Comparison of ENCODE assay signal across 9 cellular contexts in genomic region chr21:43805275-43805800, GRCh38. TPM values are rescaled to one million over a fixed set of nuclear protein-coding genes. Genes with fewer than 3 reads are reported as not detected.
DNase-seq lines count a peak whose midpoint lies in the region; ATAC-seq, FAIRE-seq and TF ChIP-seq lines count a peak whose summit lies in the region.
"Had no signal": no experiment of that assay in that cellular context is flagged by ENCODE, and none has a peak within 500 bp of the region (broad histone marks: within the 10 kb centered on the region; RNA-seq: fewer than 3 reads in every experiment).

No MANE protein-coding gene starts in this region.

- H3K9me3 ChIP-seq in K562 (replicated peaks; ENCODE audit: control insufficient read depth, insufficient read depth, low read depth, low read length) (no peaks in the 10 kb centered on the region), left ventricle myocardium inferior (replicated peaks) (no peaks in the 10 kb centered on the region)

- WGBS in K562 (ENCODE audit: insufficient coverage, low coverage, missing lambda C conversion rate), result 68% methylated on average over 14 of the region's 14 CpGs

- H3K27ac Mint-ChIP-seq in endothelial cell (ENCODE audit: unreplicated experiment), result no peak overlapping the region

- peaks cover 66% of the 10 kb centered on the region; the same call in 2 of the 3 replicates for H3K36me3 ChIP-seq in K562 (ENCODE audit: control insufficient read depth, insufficient read depth, low read length)
- peaks cover 40% of the 10 kb centered on the region for H3K36me3 ChIP-seq in left ventricle myocardium inferior

- H3K9ac ChIP-seq in K562 (ENCODE audit: insufficient read depth in 1 of 2, low read depth in 2 of 2, low read length in 2 of 2), result peak overlapping the region; percentile 4 to 84; a peak in 1 of 4 replicates

- in situ Hi-C loops in K562 (cut with MboI), result no loop called here

- CTCF ChIA-PET in K562 (lab: Yijun Ruan, JAX; ENCODE audit: low intra/inter-chr PET ratio), result no interaction called here

- H3K4me1 Mint-ChIP-seq in endothelial cell (ENCODE audit: unreplicated experiment), result peaks cover 9% of the 10 kb centered on the region

- peaks cover 10 to 78% of the 10 kb centered on the region in 2 experiments; a peak in 4 of 5 replicates for H3K4me1 ChIP-seq in K562 (replicated peaks in 1 of 2; ENCODE audit: control insufficient read depth in 2 of 2, insufficient read depth in 2 of 2, low read length in 2 of 2)
- H3K4me1 ChIP-seq in left ventricle myocardium inferior, result no peaks in the 10 kb centered on the region

- H3K36me3 Mint-ChIP-seq in endothelial cell (ENCODE audit: low read depth, unreplicated experiment), result peaks cover 13% of the 10 kb centered on the region

- H4K20me1 ChIP-seq in K562 (replicated peaks; ENCODE audit: control insufficient read depth, insufficient read depth, low read length), result peaks cover 5% of the 10 kb centered on the region; the same call in 1 of the 2 replicates

- H3K9me1 ChIP-seq in K562 (ENCODE audit: control insufficient read depth, insufficient read depth, low read length), result peaks cover 4% of the 10 kb centered on the region

- TF ChIP-seq POLR2A in K562 (conservative IDR thresholded peaks at IDR 0.05), result no peak; the same call in 1 of the 2 replicates

- no peak overlapping the region for H2AFZ ChIP-seq in K562 (ENCODE audit: low read depth, low read length)

- BruUV-seq in K562 (replicated peaks; lab: Mats Ljungman, UMichigan), result no TSS peak

- H3K27ac ChIP-seq in K562 (ENCODE audit: extremely low read depth, low read depth, low read length) (peak overlapping the region; percentile 27; the same call in 2 of the 3 replicates), left ventricle myocardium inferior (replicated peaks) (no peak overlapping the region)

- peak in 1 of 4 experiments; percentile 61 for DNase-seq in K562 (ENCODE audit: extremely low read depth in 1 of 4, low spot score in 3 of 4)
- DNase-seq in endothelial cell (ENCODE audit: low spot score), result no peak
- no peak for DNase-seq in COR-L47 (lab: John Stamatoyannopoulos, UW)
- DNase-seq in left ventricle myocardium inferior, result no peak
- DNase-seq: activated T-cell treated with anti-CD3 and anti-CD28 coated beads, Interleukin-2, amount 50 U/mL, for 1 hour had no signal

- no peak overlapping the region for H3K4me2 ChIP-seq in K562 (ENCODE audit: insufficient read depth, low read length)

- TF ChIP-seq RAD21 in K562 (CRISPR knock-in tag; conservative IDR thresholded peaks at IDR 0.05 in 1 of 2, IDR thresholded peaks at IDR 0.05 in 1 of 2), result no peak

- no peaks in the 10 kb centered on the region for H3K79me2 ChIP-seq in K562 (ENCODE audit: control insufficient read depth, insufficient read depth, low read length)

- ATAC-seq in GM18508 (IDR thresholded peaks at IDR 0.05; ENCODE audit: insufficient read depth, unreplicated experiment) (peak; percentile 64), GM21367 (IDR thresholded peaks at IDR 0.05; ENCODE audit: unreplicated experiment) (peak; percentile 69), HG03175 (IDR thresholded peaks at IDR 0.05; ENCODE audit: unreplicated experiment) (peak; percentile 85), K562 (peak; percentile 58), SK-N-SH treated with all-trans-retinoic acid at 6 μM for 48 hours (no peak)

- H3K4me3 ChIP-seq in K562 (no peak overlapping the region), left ventricle myocardium inferior (no peak overlapping the region)

- TF ChIP-seq EP300 in K562 (IDR thresholded peaks at IDR 0.05; ENCODE audit: low read length), result no peak

- no peaks in the 10 kb centered on the region for H3K9me3 Mint-ChIP-seq in endothelial cell (ENCODE audit: unreplicated experiment)

- peak; percentile 94 for FAIRE-seq in K562 (lab: Jason Lieb, UNC)

- H3K27me3 ChIP-seq in K562 (ENCODE audit: control insufficient read depth in 2 of 2, insufficient read depth in 2 of 2, low read length in 2 of 2) (no peaks in the 10 kb centered on the region), left ventricle myocardium inferior (ENCODE audit: low read depth) (no peaks in the 10 kb centered on the region)

- intact Hi-C loops in K562 (cut with micrococcal nuclease), result no loop called here
- intact Hi-C loops in left ventricle myocardium inferior (cut with micrococcal nuclease), result no loop called here

- H3K4me3 Mint-ChIP-seq in endothelial cell (ENCODE audit: unreplicated experiment), result no peak overlapping the region

- POLR2A ChIA-PET in K562 (lab: Yijun Ruan, JAX), result interaction anchor here (0.5 to 1.6 kb wide), 3 partner anchors 11 to 175 kb away, joined by 3 to 5 read pairs (median 4); no protein-coding TSS in a partner anchor

- TF ChIP-seq CTCF in K562 (IDR thresholded peaks at IDR 0.05 in 2 of 3, conservative IDR thresholded peaks at IDR 0.05 in 1 of 3; ENCODE audit: insufficient read depth in 2 of 3, low read depth in 1 of 3, low read length in 3 of 3) (no peak), endothelial cell (IDR thresholded peaks at IDR 0.05; ENCODE audit: unreplicated experiment) (no peak), left ventricle myocardium inferior (IDR thresholded peaks at IDR 0.05; ENCODE audit: borderline replicate concordance) (no peak)

- H3K27me3 Mint-ChIP-seq in endothelial cell (ENCODE audit: unreplicated experiment), result peaks cover 9% of the 10 kb centered on the region

RNA-seq across cellular contexts. Expression of gene RRP1, which starts 16.0 kb away (rescaled TPM):
- 200 and 398 TPM in 2 replicates for total RNA-seq in K562 (2011; cell fraction: chromatin; rRNA removed; ENCODE audit: low replicate concordance)
- total RNA-seq in K562 (2011; cell fraction: nucleolus; rRNA removed), result 176 and 196 TPM in 2 replicates
- 186 and 220 TPM in 2 replicates for total RNA-seq in K562 (2011; cell fraction: nucleoplasm; rRNA removed)
- total RNA-seq in K562 (2014; rRNA removed) (68.6 and 84.3 TPM in 2 replicates), K562 (2014; rRNA removed; fragmentation: Illumina TruSeq; extraction: Trizol) (40.5 and 48.5 TPM in 2 replicates), K562 (2015; rRNA removed; fragmentation: Illumina TruSeq; extraction: Trizol) (51.6 and 52.9 TPM in 2 replicates), K562 (2021) (89.1 and 105 TPM in 2 replicates), endothelial cell (ENCODE audit: unreplicated experiment) (21.0 TPM), left ventricle myocardium inferior (8.5 TPM)
- polyA plus RNA-seq in K562 (2011; rRNA removed) (38.0 and 47.3 TPM in 2 replicates), K562 (2014; fragmentation: Illumina TruSeq; extraction: Trizol) (79.7 and 97.5 TPM in 2 replicates), K562 (2014; fragmentation: Nextera tagmentation; extraction: Ambion mirVana) (1 to 10 TPM in 1 of 2 experiments, under 1 TPM in 1; 0.89 to 1.8 TPM), K562 (2014; rRNA removed) (60.2 and 64.7 TPM in 2 replicates)
- 22.9 and 23.5 TPM in 2 replicates for polyA plus RNA-seq in K562 (2011; cell fraction: cytosol; rRNA removed)
- 233 and 286 TPM in 2 replicates for polyA plus RNA-seq in K562 (2011; cell fraction: nucleus; rRNA removed)
- polyA plus RNA-seq in K562 (2012), result 35.6 and 62.2 TPM in 2 replicates
- polyA minus RNA-seq in K562 (2011; rRNA and poly(A)+ RNA removed), result 23.9 and 28.6 TPM in 2 replicates
- 20.8 and 22.0 TPM in 2 replicates for polyA minus RNA-seq in K562 (2011; cell fraction: cytosol; rRNA and poly(A)+ RNA removed)
- polyA minus RNA-seq in K562 (2011; cell fraction: nucleus; rRNA and poly(A)+ RNA removed), result 66.5 and 104 TPM in 2 replicates

RNA-seq across cellular contexts. Expression of gene CSTB, which starts 29.2 kb away (rescaled TPM):
- 10.6 and 21.9 TPM in 2 replicates for total RNA-seq in K562 (2011; cell fraction: chromatin; rRNA removed; ENCODE audit: low replicate concordance)
- 19.5 and 22.0 TPM in 2 replicates for total RNA-seq in K562 (2011; cell fraction: nucleolus; rRNA removed)
- 18.3 and 24.3 TPM in 2 replicates for total RNA-seq in K562 (2011; cell fraction: nucleoplasm; rRNA removed)
- total RNA-seq in K562 (2014; rRNA removed) (23.1 and 29.0 TPM in 2 replicates), K562 (2014; rRNA removed; fragmentation: Illumina TruSeq; extraction: Trizol) (20.8 and 21.1 TPM in 2 replicates), K562 (2015; rRNA removed; fragmentation: Illumina TruSeq; extraction: Trizol) (31.7 and 34.9 TPM in 2 replicates), K562 (2021) (43.5 and 48.1 TPM in 2 replicates), endothelial cell (ENCODE audit: unreplicated experiment) (66.5 TPM), left ventricle myocardium inferior (40.6 TPM)
- polyA plus RNA-seq in K562 (2011; rRNA removed) (46.6 and 58.0 TPM in 2 replicates), K562 (2014; fragmentation: Illumina TruSeq; extraction: Trizol) (64.2 and 79.8 TPM in 2 replicates), K562 (2014; fragmentation: Nextera tagmentation; extraction: Ambion mirVana) (10 to 100 TPM; 12.4 to 17.1 TPM), K562 (2014; rRNA removed) (65.0 and 67.8 TPM in 2 replicates)
- polyA plus RNA-seq in K562 (2011; cell fraction: cytosol; rRNA removed), result 74.4 and 80.8 TPM in 2 replicates
- 36.5 and 43.3 TPM in 2 replicates for polyA plus RNA-seq in K562 (2011; cell fraction: nucleus; rRNA removed)
- polyA plus RNA-seq in K562 (2012), result 76.9 and 118 TPM in 2 replicates
- 33.5 and 37.4 TPM in 2 replicates for polyA minus RNA-seq in K562 (2011; rRNA and poly(A)+ RNA removed)
- 14.2 and 21.7 TPM in 2 replicates for polyA minus RNA-seq in K562 (2011; cell fraction: cytosol; rRNA and poly(A)+ RNA removed)
- 9.0 and 14.1 TPM in 2 replicates for polyA minus RNA-seq in K562 (2011; cell fraction: nucleus; rRNA and poly(A)+ RNA removed)

RNA-seq across cellular contexts. Expression of gene AGPAT3, which starts 59.7 kb away (rescaled TPM):
- total RNA-seq in K562 (2011; cell fraction: chromatin; rRNA removed; ENCODE audit: low replicate concordance), result 91.3 and 152 TPM in 2 replicates
- total RNA-seq in K562 (2011; cell fraction: nucleolus; rRNA removed), result 92.9 and 103 TPM in 2 replicates
- total RNA-seq in K562 (2011; cell fraction: nucleoplasm; rRNA removed), result 104 and 106 TPM in 2 replicates
- total RNA-seq in K562 (2014; rRNA removed) (41.3 and 50.4 TPM in 2 replicates), K562 (2014; rRNA removed; fragmentation: Illumina TruSeq; extraction: Trizol) (27.3 and 28.6 TPM in 2 replicates), K562 (2015; rRNA removed; fragmentation: Illumina TruSeq; extraction: Trizol) (33.7 and 35.7 TPM in 2 replicates), K562 (2021) (88.4 and 90.1 TPM in 2 replicates), endothelial cell (ENCODE audit: unreplicated experiment) (22.6 TPM), left ventricle myocardium inferior (79.6 TPM)
- polyA plus RNA-seq in K562 (2011; rRNA removed) (48.3 and 63.4 TPM in 2 replicates), K562 (2014; fragmentation: Illumina TruSeq; extraction: Trizol) (33.2 and 48.4 TPM in 2 replicates), K562 (2014; fragmentation: Nextera tagmentation; extraction: Ambion mirVana) (1 to 10 TPM; 1.5 TPM), K562 (2014; rRNA removed) (46.6 and 50.1 TPM in 2 replicates)
- 66.5 and 76.4 TPM in 2 replicates for polyA plus RNA-seq in K562 (2011; cell fraction: cytosol; rRNA removed)
- 70.1 and 87.0 TPM in 2 replicates for polyA plus RNA-seq in K562 (2011; cell fraction: nucleus; rRNA removed)
- 42.6 and 65.7 TPM in 2 replicates for polyA plus RNA-seq in K562 (2012)
- polyA minus RNA-seq in K562 (2011; rRNA and poly(A)+ RNA removed), result 40.0 and 57.0 TPM in 2 replicates
- polyA minus RNA-seq in K562 (2011; cell fraction: cytosol; rRNA and poly(A)+ RNA removed), result 48.7 and 66.4 TPM in 2 replicates
- 26.1 and 32.4 TPM in 2 replicates for polyA minus RNA-seq in K562 (2011; cell fraction: nucleus; rRNA and poly(A)+ RNA removed)
